1 cellular context compared by ENCODE assay signal in genomic region chr1:172532700-172533510, GRCh38.
TF ChIP-seq lines count a peak whose summit lies in the region.

A gene with protein sequence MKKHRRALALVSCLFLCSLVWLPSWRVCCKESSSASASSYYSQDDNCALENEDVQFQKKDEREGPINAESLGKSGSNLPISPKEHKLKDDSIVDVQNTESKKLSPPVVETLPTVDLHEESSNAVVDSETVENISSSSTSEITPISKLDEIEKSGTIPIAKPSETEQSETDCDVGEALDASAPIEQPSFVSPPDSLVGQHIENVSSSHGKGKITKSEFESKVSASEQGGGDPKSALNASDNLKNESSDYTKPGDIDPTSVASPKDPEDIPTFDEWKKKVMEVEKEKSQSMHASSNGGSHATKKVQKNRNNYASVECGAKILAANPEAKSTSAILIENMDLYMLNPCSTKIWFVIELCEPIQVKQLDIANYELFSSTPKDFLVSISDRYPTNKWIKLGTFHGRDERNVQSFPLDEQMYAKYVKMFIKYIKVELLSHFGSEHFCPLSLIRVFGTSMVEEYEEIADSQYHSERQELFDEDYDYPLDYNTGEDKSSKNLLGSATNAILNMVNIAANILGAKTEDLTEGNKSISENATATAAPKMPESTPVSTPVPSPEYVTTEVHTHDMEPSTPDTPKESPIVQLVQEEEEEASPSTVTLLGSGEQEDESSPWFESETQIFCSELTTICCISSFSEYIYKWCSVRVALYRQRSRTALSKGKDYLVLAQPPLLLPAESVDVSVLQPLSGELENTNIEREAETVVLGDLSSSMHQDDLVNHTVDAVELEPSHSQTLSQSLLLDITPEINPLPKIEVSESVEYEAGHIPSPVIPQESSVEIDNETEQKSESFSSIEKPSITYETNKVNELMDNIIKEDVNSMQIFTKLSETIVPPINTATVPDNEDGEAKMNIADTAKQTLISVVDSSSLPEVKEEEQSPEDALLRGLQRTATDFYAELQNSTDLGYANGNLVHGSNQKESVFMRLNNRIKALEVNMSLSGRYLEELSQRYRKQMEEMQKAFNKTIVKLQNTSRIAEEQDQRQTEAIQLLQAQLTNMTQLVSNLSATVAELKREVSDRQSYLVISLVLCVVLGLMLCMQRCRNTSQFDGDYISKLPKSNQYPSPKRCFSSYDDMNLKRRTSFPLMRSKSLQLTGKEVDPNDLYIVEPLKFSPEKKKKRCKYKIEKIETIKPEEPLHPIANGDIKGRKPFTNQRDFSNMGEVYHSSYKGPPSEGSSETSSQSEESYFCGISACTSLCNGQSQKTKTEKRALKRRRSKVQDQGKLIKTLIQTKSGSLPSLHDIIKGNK (N-terminal part only) (plus strand): TSS chr1:172533150. CDS start chr1:172533436, 286 bp downstream.

TF ChIP-seq in K562, 482 proteins besides CTCF, POLR2A, EP300 and RAD21 (continued from another document and continues in another):
- TF ChIP-seq ZFP91 (CRISPR knock-in tag; IDR thresholded peaks at IDR 0.05) = no peak
- peak; percentile 96 for TF ChIP-seq ATF7 (IDR thresholded peaks at IDR 0.05)
- no peak for TF ChIP-seq PHTF2 (CRISPR knock-in tag; IDR thresholded peaks at IDR 0.05)
- no peak for TF ChIP-seq ZNF717 (CRISPR knock-in tag; IDR thresholded peaks at IDR 0.05)
- TF ChIP-seq GTF2B (IDR thresholded peaks at IDR 0.05; ENCODE audit: extremely low read depth, insufficient read length) = no peak
- TF ChIP-seq U2AF2 (optimal IDR thresholded peaks at IDR 0.05; ENCODE audit: low read depth, low read length) = no peak
- peak; percentile 31; the same call in 1 of the 2 replicates for TF ChIP-seq TRIM28 (IDR thresholded peaks at IDR 0.05)
- TF ChIP-seq, protein P1, sequence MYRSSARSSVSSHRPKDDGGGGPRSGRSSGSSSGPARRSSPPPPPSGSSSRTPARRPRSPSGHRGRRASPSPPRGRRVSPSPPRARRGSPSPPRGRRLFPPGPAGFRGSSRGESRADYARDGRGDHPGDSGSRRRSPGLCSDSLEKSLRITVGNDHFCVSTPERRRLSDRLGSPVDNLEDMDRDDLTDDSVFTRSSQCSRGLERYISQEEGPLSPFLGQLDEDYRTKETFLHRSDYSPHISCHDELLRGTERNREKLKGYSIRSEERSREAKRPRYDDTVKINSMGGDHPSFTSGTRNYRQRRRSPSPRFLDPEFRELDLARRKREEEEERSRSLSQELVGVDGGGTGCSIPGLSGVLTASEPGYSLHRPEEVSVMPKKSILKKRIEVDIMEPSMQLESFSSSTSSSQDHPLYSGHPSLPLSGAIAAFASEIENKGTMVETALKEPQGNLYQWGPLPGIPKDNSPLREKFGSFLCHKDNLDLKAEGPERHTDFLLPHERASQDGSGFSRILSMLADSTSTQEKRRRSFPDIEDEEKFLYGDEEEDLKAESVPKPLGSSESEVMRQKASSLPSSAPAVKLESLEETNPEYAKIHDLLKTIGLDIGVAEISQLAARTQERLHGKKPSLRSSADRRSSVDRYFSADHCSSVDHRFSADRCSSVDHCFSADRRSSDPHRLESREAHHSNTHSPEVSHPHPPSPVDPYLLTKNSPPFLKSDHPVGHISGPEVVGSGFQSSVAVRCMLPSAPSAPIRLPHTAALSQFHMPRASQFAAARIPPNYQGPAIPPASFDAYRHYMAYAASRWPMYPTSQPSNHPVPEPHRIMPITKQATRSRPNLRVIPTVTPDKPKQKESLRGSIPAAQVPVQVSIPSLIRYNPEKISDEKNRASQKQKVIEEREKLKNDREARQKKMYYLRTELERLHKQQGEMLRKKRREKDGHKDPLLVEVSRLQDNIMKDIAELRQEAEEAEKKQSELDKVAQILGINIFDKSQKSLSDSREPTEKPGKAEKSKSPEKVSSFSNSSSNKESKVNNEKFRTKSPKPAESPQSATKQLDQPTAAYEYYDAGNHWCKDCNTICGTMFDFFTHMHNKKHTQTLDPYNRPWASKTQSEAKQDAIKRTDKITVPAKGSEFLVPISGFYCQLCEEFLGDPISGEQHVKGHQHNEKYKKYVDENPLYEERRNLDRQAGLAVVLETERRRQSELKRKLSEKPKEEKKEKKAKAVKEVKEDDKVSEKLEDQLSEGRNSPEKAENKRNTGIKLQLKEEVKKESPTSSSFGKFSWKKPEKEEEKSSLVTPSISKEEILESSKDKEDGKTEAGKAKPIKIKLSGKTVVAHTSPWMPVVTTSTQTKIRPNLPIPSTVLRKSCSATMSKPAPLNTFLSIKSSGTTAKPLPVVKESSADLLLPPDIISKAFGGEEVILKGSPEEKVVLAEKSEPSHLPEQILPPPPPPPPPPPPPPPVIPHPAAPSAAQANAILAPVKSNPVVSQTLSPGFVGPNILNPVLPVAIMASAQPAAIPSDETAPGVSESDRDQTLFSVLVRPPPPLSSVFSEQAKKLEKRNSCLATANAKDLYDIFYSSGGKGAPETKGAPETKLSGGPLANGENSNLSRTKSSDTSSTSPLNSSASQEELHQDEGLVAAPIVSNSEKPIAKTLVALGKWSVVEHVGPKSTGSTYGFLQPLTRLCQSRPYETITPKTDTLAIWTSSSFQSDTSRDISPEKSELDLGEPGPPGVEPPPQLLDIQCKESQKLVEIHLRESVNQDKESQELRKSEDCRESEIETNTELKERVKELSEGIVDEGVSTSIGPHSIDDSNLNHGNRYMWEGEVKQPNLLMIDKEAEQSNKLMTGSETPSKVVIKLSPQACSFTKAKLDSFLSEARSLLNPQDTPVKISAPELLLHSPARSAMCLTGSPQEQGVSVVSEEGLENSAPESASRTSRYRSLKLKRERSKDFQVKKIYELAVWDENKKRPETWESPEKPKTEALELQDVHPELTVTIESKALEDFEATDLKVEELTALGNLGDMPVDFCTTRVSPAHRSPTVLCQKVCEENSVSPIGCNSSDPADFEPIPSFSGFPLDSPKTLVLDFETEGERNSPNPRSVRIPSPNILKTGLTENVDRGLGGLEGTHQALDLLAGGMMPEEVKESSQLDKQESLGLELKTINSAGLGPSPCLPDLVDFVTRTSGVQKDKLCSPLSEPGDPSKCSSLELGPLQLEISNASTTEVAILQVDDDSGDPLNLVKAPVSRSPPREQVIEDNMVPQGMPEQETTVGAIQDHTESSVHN (IDR thresholded peaks at IDR 0.05; ENCODE audit: borderline replicate concordance in 1 of 2, low read depth in 1 of 2) = no peak
- no peak for TF ChIP-seq IRF2 (CRISPR knock-in tag; IDR thresholded peaks at IDR 0.05)
- peak; percentile 67 for TF ChIP-seq MAX (CRISPR knock-in tag; IDR thresholded peaks at IDR 0.05)
- peak; percentile 15; the same call in 1 of the 2 replicates for TF ChIP-seq ZKSCAN1 (IDR thresholded peaks at IDR 0.05; ENCODE audit: low read depth, low read length)
- TF ChIP-seq, protein P2, sequence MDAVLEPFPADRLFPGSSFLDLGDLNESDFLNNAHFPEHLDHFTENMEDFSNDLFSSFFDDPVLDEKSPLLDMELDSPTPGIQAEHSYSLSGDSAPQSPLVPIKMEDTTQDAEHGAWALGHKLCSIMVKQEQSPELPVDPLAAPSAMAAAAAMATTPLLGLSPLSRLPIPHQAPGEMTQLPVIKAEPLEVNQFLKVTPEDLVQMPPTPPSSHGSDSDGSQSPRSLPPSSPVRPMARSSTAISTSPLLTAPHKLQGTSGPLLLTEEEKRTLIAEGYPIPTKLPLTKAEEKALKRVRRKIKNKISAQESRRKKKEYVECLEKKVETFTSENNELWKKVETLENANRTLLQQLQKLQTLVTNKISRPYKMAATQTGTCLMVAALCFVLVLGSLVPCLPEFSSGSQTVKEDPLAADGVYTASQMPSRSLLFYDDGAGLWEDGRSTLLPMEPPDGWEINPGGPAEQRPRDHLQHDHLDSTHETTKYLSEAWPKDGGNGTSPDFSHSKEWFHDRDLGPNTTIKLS (IDR thresholded peaks at IDR 0.05; ENCODE audit: borderline replicate concordance, low read depth) = peak; percentile 91
- TF ChIP-seq, protein P3, sequence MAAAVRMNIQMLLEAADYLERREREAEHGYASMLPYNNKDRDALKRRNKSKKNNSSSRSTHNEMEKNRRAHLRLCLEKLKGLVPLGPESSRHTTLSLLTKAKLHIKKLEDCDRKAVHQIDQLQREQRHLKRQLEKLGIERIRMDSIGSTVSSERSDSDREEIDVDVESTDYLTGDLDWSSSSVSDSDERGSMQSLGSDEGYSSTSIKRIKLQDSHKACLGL (CRISPR knock-in tag; IDR thresholded peaks at IDR 0.05; ENCODE audit: borderline replicate concordance, poor library complexity, severe bottlenecking) = no peak
- TF ChIP-seq PBX2 (CRISPR knock-in tag; IDR thresholded peaks at IDR 0.05; ENCODE audit: low read depth) = no peak
- TF ChIP-seq PBX2 (tag; conservative IDR thresholded peaks at IDR 0.05; ENCODE audit: low read depth) = no peak
- no peak for TF ChIP-seq ARNT (IDR thresholded peaks at IDR 0.05)
- no peak for TF ChIP-seq BHLHE40 (IDR thresholded peaks at IDR 0.05; ENCODE audit: low read length)
- TF ChIP-seq MEIS2 (IDR thresholded peaks at IDR 0.05; ENCODE audit: partially characterized antibody) = peak; percentile 82
- TF ChIP-seq, protein P4, sequence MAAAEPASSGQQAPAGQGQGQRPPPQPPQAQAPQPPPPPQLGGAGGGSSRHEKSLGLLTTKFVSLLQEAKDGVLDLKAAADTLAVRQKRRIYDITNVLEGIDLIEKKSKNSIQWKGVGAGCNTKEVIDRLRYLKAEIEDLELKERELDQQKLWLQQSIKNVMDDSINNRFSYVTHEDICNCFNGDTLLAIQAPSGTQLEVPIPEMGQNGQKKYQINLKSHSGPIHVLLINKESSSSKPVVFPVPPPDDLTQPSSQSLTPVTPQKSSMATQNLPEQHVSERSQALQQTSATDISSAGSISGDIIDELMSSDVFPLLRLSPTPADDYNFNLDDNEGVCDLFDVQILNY (CRISPR knock-in tag; IDR thresholded peaks at IDR 0.05) = no peak
- TF ChIP-seq COPS2 (conservative IDR thresholded peaks at IDR 0.05) = no peak
- peak; percentile 51 for TF ChIP-seq RNF2 (IDR thresholded peaks at IDR 0.05)
- no peak for TF ChIP-seq RAD51 (IDR thresholded peaks at IDR 0.05; ENCODE audit: borderline replicate concordance, low read depth)
- TF ChIP-seq, protein P5, sequence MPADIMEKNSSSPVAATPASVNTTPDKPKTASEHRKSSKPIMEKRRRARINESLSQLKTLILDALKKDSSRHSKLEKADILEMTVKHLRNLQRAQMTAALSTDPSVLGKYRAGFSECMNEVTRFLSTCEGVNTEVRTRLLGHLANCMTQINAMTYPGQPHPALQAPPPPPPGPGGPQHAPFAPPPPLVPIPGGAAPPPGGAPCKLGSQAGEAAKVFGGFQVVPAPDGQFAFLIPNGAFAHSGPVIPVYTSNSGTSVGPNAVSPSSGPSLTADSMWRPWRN (IDR thresholded peaks at IDR 0.05; ENCODE audit: low read depth) = no peak; the same call in 1 of the 2 replicates
- no peak for TF ChIP-seq PTTG1 (tag; IDR thresholded peaks at IDR 0.05; ENCODE audit: low read depth)
- no peak for TF ChIP-seq LEF1 (IDR thresholded peaks at IDR 0.05)
- TF ChIP-seq, protein P6, sequence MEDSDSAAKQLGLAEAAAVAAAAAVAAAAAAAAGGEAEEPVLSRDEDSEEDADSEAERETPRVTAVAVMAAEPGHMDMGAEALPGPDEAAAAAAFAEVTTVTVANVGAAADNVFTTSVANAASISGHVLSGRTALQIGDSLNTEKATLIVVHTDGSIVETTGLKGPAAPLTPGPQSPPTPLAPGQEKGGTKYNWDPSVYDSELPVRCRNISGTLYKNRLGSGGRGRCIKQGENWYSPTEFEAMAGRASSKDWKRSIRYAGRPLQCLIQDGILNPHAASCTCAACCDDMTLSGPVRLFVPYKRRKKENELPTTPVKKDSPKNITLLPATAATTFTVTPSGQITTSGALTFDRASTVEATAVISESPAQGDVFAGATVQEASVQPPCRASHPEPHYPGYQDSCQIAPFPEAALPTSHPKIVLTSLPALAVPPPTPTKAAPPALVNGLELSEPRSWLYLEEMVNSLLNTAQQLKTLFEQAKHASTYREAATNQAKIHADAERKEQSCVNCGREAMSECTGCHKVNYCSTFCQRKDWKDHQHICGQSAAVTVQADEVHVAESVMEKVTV (CRISPR knock-in tag; IDR thresholded peaks at IDR 0.05) = 0 out of 2 replicates have a peak, but pooled peaks have one; percentile 32
- TF ChIP-seq PKNOX1 (IDR thresholded peaks at IDR 0.05) = peak; percentile 42; the same call in 1 of the 2 replicates
